Comparison of ENCODE assay signal across 11 cellular contexts in genomic region chr19:47093254-47093653, GRCh38. TPM values are rescaled to one million over a fixed set of nuclear protein-coding genes. Genes with fewer than 3 reads are reported as not detected.
A peak's percentile ranks its signal among the peaks of the same experiment; 100 is the strongest.
DNase-seq lines count a peak whose midpoint lies in the region; ATAC-seq and TF ChIP-seq lines count a peak whose summit lies in the region.
"Had no signal": no experiment of that assay in that cellular context is flagged by ENCODE, and none has a peak within 500 bp of the region (broad histone marks: within the 10 kb centered on the region; RNA-seq: fewer than 3 reads in every experiment).

No MANE protein-coding gene starts in this region.

- H3K27me3 ChIP-seq in ascending aorta (no peaks in the 10 kb centered on the region), lower lobe of right lung (ENCODE audit: low read depth) (no peaks in the 10 kb centered on the region), upper lobe of right lung (no peaks in the 10 kb centered on the region)
- H3K27me3 ChIP-seq: foreskin keratinocyte had no signal

- intact Hi-C loops in left ventricle myocardium superior (cut with micrococcal nuclease) = no loop called here
- intact Hi-C loops in Right ventricle myocardium superior (cut with DNase I) = no loop called here
- intact Hi-C loops in ascending aorta (cut with DNase I) = no loop called here
- intact Hi-C loops in lower lobe of right lung (cut with DNase I) = no loop called here
- intact Hi-C loops in upper lobe of right lung (cut with DNase I) = no loop called here

- H3K4me1 ChIP-seq in ascending aorta (peaks cover 2 to 17% of the 10 kb centered on the region in 2 donors), lower lobe of right lung (peaks cover 49% of the 10 kb centered on the region), upper lobe of right lung (peaks cover 44% of the 10 kb centered on the region)

- H3K36me3 ChIP-seq in ascending aorta = peaks cover 29 to 41% of the 10 kb centered on the region in 2 donors
- H3K36me3 ChIP-seq in lower lobe of right lung = peaks cover 61% of the 10 kb centered on the region
- peaks cover 56% of the 10 kb centered on the region for H3K36me3 ChIP-seq in upper lobe of right lung

- ATAC-seq in left ventricle myocardium superior (no peak), Right ventricle myocardium superior (ENCODE audit: poor library complexity) (no peak), lower lobe of right lung (no peak), upper lobe of right lung (no peak)
- ATAC-seq: foreskin keratinocyte, PC-3 had no signal

- H3K27ac ChIP-seq in ascending aorta (peak overlapping the region; percentile 60 to 65), lower lobe of right lung (peak overlapping the region; percentile 84), upper lobe of right lung (peak overlapping the region; percentile 90)
- H3K27ac ChIP-seq: foreskin keratinocyte had no signal

- H3K9me3 ChIP-seq in ascending aorta (no peaks in the 10 kb centered on the region), lower lobe of right lung (no peaks in the 10 kb centered on the region), upper lobe of right lung (no peaks in the 10 kb centered on the region)

- TF ChIP-seq CTCF in ascending aorta (IDR thresholded peaks at IDR 0.05) (no peak), lower lobe of right lung (IDR thresholded peaks at IDR 0.05) (no peak), upper lobe of right lung (IDR thresholded peaks at IDR 0.05) (no peak)

- H3K4me3 ChIP-seq in ascending aorta (no peak overlapping the region), lower lobe of right lung (no peak overlapping the region), upper lobe of right lung (no peak overlapping the region)

- DNase-seq in left ventricle myocardium superior (peak; percentile 21), Right ventricle myocardium superior (no peak), ascending aorta (ENCODE audit: low spot score in 2 of 2) (no peak), lower lobe of right lung (no peak), upper lobe of right lung (no peak), OCI-M1 (lab: John Stamatoyannopoulos, UW) (no peak), SKM-1 (lab: John Stamatoyannopoulos, UW; ENCODE audit: unreplicated experiment) (no peak), Kasumi-1 (lab: John Stamatoyannopoulos, UW) (no peak)
- DNase-seq: foreskin keratinocyte, NCI-H187, PC-3 had no signal

RNA-seq across cellular contexts. Expression of gene ZC3H4, which starts 20.3 kb away (rescaled TPM):
- 22.1 TPM for total RNA-seq in left ventricle myocardium superior
- total RNA-seq in Right ventricle myocardium superior = 20.6 TPM
- total RNA-seq in ascending aorta = 24.6 TPM
- 49.3 TPM for total RNA-seq in lower lobe of right lung
- total RNA-seq in upper lobe of right lung = 47.5 TPM

RNA-seq across cellular contexts. Expression of gene SAE1, which starts 37.4 kb away (rescaled TPM):
- 41.9 TPM for total RNA-seq in left ventricle myocardium superior
- total RNA-seq in Right ventricle myocardium superior = 42.2 TPM
- 54.4 TPM for total RNA-seq in ascending aorta
- 49.9 TPM for total RNA-seq in lower lobe of right lung
- 57.6 TPM for total RNA-seq in upper lobe of right lung

RNA-seq across cellular contexts. Expression of gene TMEM160, which starts 44.8 kb away (rescaled TPM):
- total RNA-seq in left ventricle myocardium superior (31.6 TPM), Right ventricle myocardium superior (34.9 TPM), ascending aorta (64.5 TPM), lower lobe of right lung (29.5 TPM), upper lobe of right lung (28.0 TPM)
